20 cellular contexts compared by ENCODE assay signal in genomic region chr20:34105978-34106675, GRCh38. TPM values are rescaled to one million over a fixed set of nuclear protein-coding genes. Genes with fewer than 3 reads are reported as not detected.
DNase-seq lines count a peak whose midpoint lies in the region; ATAC-seq and TF ChIP-seq lines count a peak whose summit lies in the region.
"Had no signal": no experiment of that assay in that cellular context is flagged by ENCODE, and none has a peak within 500 bp of the region (broad histone marks: within the 10 kb centered on the region; RNA-seq: fewer than 3 reads in every experiment).

No MANE protein-coding gene starts in this region.

- no peak overlapping the region for H3K4me3 Mint-ChIP-seq in activated T-cell treated with anti-CD3 and anti-CD28 coated beads, Interleukin-2, amount 50 U/mL, for 24 hours
- H3K4me3 Mint-ChIP-seq in activated naive CD8-positive, alpha-beta T cell treated with anti-CD3 and anti-CD28 coated beads, Interleukin-2, amount 10 ng/mL, durations not matched to agents 7 days and 5 days: peak overlapping the region; percentile 58
- no peak overlapping the region for H3K4me3 Mint-ChIP-seq in progenitor cell of endocrine pancreas (ENCODE audit: low read depth)

- no peak for TF ChIP-seq CTCF in HEK293 (tag by site-specific recombination; IDR thresholded peaks at IDR 0.05)
- TF ChIP-seq CTCF in progenitor cell of endocrine pancreas (IDR thresholded peaks at IDR 0.05; ENCODE audit: unreplicated experiment): no peak
- TF ChIP-seq CTCF in right atrium auricular region (IDR thresholded peaks at IDR 0.05): no peak
- no peak for TF ChIP-seq CTCF in PC-3 (conservative IDR thresholded peaks at IDR 0.05; ENCODE audit: low read depth, low read length)

- peaks cover 64% of the 10 kb centered on the region for H4K20me1 ChIP-seq in PC-3 (ENCODE audit: low read length)

- H3K27me3 ChIP-seq in right atrium auricular region (no peaks in the 10 kb centered on the region), PC-3 (ENCODE audit: low read length) (no peaks in the 10 kb centered on the region)
- H3K27me3 ChIP-seq: BE2C had no signal

- H3K9me3 Mint-ChIP-seq in activated T-cell treated with anti-CD3 and anti-CD28 coated beads, Interleukin-2, amount 50 U/mL, for 24 hours: no peaks in the 10 kb centered on the region
- H3K9me3 Mint-ChIP-seq in activated naive CD8-positive, alpha-beta T cell treated with anti-CD3 and anti-CD28 coated beads, Interleukin-2, amount 10 ng/mL, durations not matched to agents 7 days and 5 days: no peaks in the 10 kb centered on the region
- no peaks in the 10 kb centered on the region for H3K9me3 Mint-ChIP-seq in progenitor cell of endocrine pancreas (ENCODE audit: low read depth)

- H3K4me3 ChIP-seq in HEK293 (ENCODE audit: low read depth, low read length): no peak overlapping the region
- H3K4me3 ChIP-seq in right atrium auricular region: no peak overlapping the region
- no peak overlapping the region for H3K4me3 ChIP-seq in PC-3 (ENCODE audit: low read length)
- H3K4me3 ChIP-seq: mucosa of descending colon had no signal

- H3K27ac ChIP-seq in HEK293 (ENCODE audit: extremely low read depth, low read depth, low read length) (no peak overlapping the region), right atrium auricular region (no peak overlapping the region), PC-3 (ENCODE audit: low read length) (no peak overlapping the region)

- DNase-seq in activated T-cell treated with anti-CD3 and anti-CD28 coated beads, Interleukin-2, amount 50 U/mL, for 24 hours: no peak
- no peak for DNase-seq in activated T-cell treated with anti-CD3 and anti-CD28 coated beads for 4 hours
- no peak for DNase-seq in activated naive CD8-positive, alpha-beta T cell treated with anti-CD3 and anti-CD28 coated beads, Interleukin-2, amount 10 ng/mL, durations not matched to agents 7 days and 5 days
- DNase-seq in progenitor cell of endocrine pancreas (ENCODE audit: low spot score, unreplicated experiment): no peak
- no peak for DNase-seq in right atrium auricular region (ENCODE audit: low spot score)
- DNase-seq in PC-3: no peak
- DNase-seq in DMS 273 (lab: John Stamatoyannopoulos, UW; ENCODE audit: unreplicated experiment): no peak
- DNase-seq: activated CD4-positive, alpha-beta T cell treated with anti-CD3 and anti-CD28 coated beads, Interleukin-2, amount 50 U/mL, for 4 hours; aorta; BE2C; cerebellar nuclear complex; DMS 273 treated with DMSO at 0.1 percent for 48 hours; foreskin melanocyte; hippocampal formation; mucosa of descending colon; NCI-H1417 treated with DMSO at 0.1 percent for 48 hours; NCI-H526 treated with DMSO at 0.1 percent for 48 hours; nucleus accumbens; stimulated activated CD4-positive, alpha-beta T cell treated with anti-CD3 and anti-CD28 coated beads, Interleukin-4, amount 100 ng/mL, for 1 hour had no signal

- POLR2A ChIA-PET in HEK293 (lab: Yijun Ruan, JAX): interaction anchor here (0.8 kb wide), 1 partner anchor 113 kb away, joined by 5 read pairs; no protein-coding TSS in a partner anchor
- POLR2A ChIA-PET in activated naive CD8-positive, alpha-beta T cell treated with anti-CD3 and anti-CD28 coated beads, Interleukin-2, amount 10 ng/mL, durations not matched to agents 7 days and 5 days (lab: Charles Lee): no interaction called here
- POLR2A ChIA-PET in PC-3 (lab: Charles Lee; ENCODE audit: unreplicated experiment): no interaction called here

- H3K4me1 Mint-ChIP-seq in activated T-cell treated with anti-CD3 and anti-CD28 coated beads, Interleukin-2, amount 50 U/mL, for 24 hours (ENCODE audit: low read depth): peaks cover 89% of the 10 kb centered on the region
- H3K4me1 Mint-ChIP-seq in activated naive CD8-positive, alpha-beta T cell treated with anti-CD3 and anti-CD28 coated beads, Interleukin-2, amount 10 ng/mL, durations not matched to agents 7 days and 5 days: peaks cover 66% of the 10 kb centered on the region
- H3K4me1 Mint-ChIP-seq in progenitor cell of endocrine pancreas (ENCODE audit: low read depth): peaks cover 27% of the 10 kb centered on the region

- intact Hi-C loops in PC-3 (cut with micrococcal nuclease): no loop called here

- H3K9me3 ChIP-seq in HEK293 (ENCODE audit: control insufficient read depth, insufficient read depth, low read depth, low read length) (no peaks in the 10 kb centered on the region), right atrium auricular region (no peaks in the 10 kb centered on the region), PC-3 (ENCODE audit: low read length) (no peaks in the 10 kb centered on the region)
- H3K9me3 ChIP-seq: BE2C, mucosa of descending colon had no signal

- H3K9ac ChIP-seq in PC-3 (ENCODE audit: low read length): no peak overlapping the region

- H3K4me2 ChIP-seq in PC-3 (ENCODE audit: low read length): no peak overlapping the region

- peak overlapping the region; percentile 94 for H3K27ac Mint-ChIP-seq in activated T-cell treated with anti-CD3 and anti-CD28 coated beads, Interleukin-2, amount 50 U/mL, for 24 hours
- H3K27ac Mint-ChIP-seq in activated naive CD8-positive, alpha-beta T cell treated with anti-CD3 and anti-CD28 coated beads, Interleukin-2, amount 10 ng/mL, durations not matched to agents 7 days and 5 days: peak overlapping the region; percentile 24
- peak overlapping the region; percentile 40 for H3K27ac Mint-ChIP-seq in progenitor cell of endocrine pancreas

- H3K36me3 Mint-ChIP-seq in activated T-cell treated with anti-CD3 and anti-CD28 coated beads, Interleukin-2, amount 50 U/mL, for 24 hours (ENCODE audit: low read depth): peaks cover 100% of the 10 kb centered on the region
- H3K36me3 Mint-ChIP-seq in activated naive CD8-positive, alpha-beta T cell treated with anti-CD3 and anti-CD28 coated beads, Interleukin-2, amount 10 ng/mL, durations not matched to agents 7 days and 5 days: peaks cover 48% of the 10 kb centered on the region
- peaks cover 41% of the 10 kb centered on the region for H3K36me3 Mint-ChIP-seq in progenitor cell of endocrine pancreas (ENCODE audit: insufficient read depth)

- peaks cover 97% of the 10 kb centered on the region for H3K79me2 ChIP-seq in PC-3 (ENCODE audit: low read length)

- CTCF ChIA-PET in HEK293 (lab: Yijun Ruan, JAX): no interaction called here
- CTCF ChIA-PET in PC-3 (lab: Charles Lee): no interaction called here

- BruUV-seq in PC-3 (replicated peaks; lab: Mats Ljungman, UMichigan): no TSS peak

- H3K9me2 ChIP-seq in PC-3 (replicated peaks; ENCODE audit: low read length): no peaks in the 10 kb centered on the region

- peaks cover 44 to 92% of the 10 kb centered on the region in 2 experiments for H3K36me3 ChIP-seq in HEK293 (ENCODE audit: control insufficient read depth in 2 of 2, insufficient read depth in 1 of 2, low read length in 2 of 2)
- H3K36me3 ChIP-seq in right atrium auricular region: peaks cover 42% of the 10 kb centered on the region
- H3K36me3 ChIP-seq in PC-3 (ENCODE audit: low read depth, low read length): peaks cover 59% of the 10 kb centered on the region

- ATAC-seq in activated naive CD8-positive, alpha-beta T cell treated with anti-CD3 and anti-CD28 coated beads, Interleukin-2, amount 10 ng/mL, durations not matched to agents 7 days and 5 days (ENCODE audit: low read depth): no peak
- no peak for ATAC-seq in PC-3
- ATAC-seq: mucosa of descending colon had no signal

- H3K4me1 ChIP-seq in HEK293 (ENCODE audit: control insufficient read depth, insufficient read depth, low read length) (peaks cover 3% of the 10 kb centered on the region; the same call in 1 of the 2 replicates), right atrium auricular region (peaks cover 0 to 38% of the 10 kb centered on the region in 2 donors), PC-3 (ENCODE audit: insufficient read depth, low read length) (peaks cover 27% of the 10 kb centered on the region; the same call in 1 of the 2 replicates)
- H3K4me1 ChIP-seq: BE2C had no signal

- no peaks in the 10 kb centered on the region for H3F3A ChIP-seq in PC-3 (ENCODE audit: low read length, unreplicated experiment)

- no peak overlapping the region for H2AFZ ChIP-seq in PC-3 (ENCODE audit: low read length)

- H3K27me3 Mint-ChIP-seq in activated T-cell treated with anti-CD3 and anti-CD28 coated beads, Interleukin-2, amount 50 U/mL, for 24 hours: no peaks in the 10 kb centered on the region
- H3K27me3 Mint-ChIP-seq in activated naive CD8-positive, alpha-beta T cell treated with anti-CD3 and anti-CD28 coated beads, Interleukin-2, amount 10 ng/mL, durations not matched to agents 7 days and 5 days: no peaks in the 10 kb centered on the region
- H3K27me3 Mint-ChIP-seq in progenitor cell of endocrine pancreas: no peaks in the 10 kb centered on the region

TF ChIP-seq in HEK293, 187 proteins besides CTCF, POLR2A, EP300 and RAD21:
- no peak for TF ChIP-seq ZFP3 (tag by site-specific recombination; IDR thresholded peaks at IDR 0.05; ENCODE audit: low read depth)
- TF ChIP-seq ZNF18 (tag by site-specific recombination; IDR thresholded peaks at IDR 0.05): 0 out of 2 replicates have a peak, but pooled peaks have one; percentile 22

RNA-seq across cellular contexts. Expression of gene EIF2S2, which starts 5.9 kb away (rescaled TPM):
- total RNA-seq in activated naive CD8-positive, alpha-beta T cell treated with anti-CD3 and anti-CD28 coated beads, Interleukin-2, amount 10 ng/mL, durations not matched to agents 7 days and 5 days: 10 to 100 TPM; 82.4 to 85.0 TPM
- total RNA-seq in progenitor cell of endocrine pancreas: 84.0 and 89.9 TPM in 2 replicates
- 10 to 100 TPM; 35.1 to 35.6 TPM for total RNA-seq in right atrium auricular region
- 75.4 and 83.4 TPM in 2 replicates for total RNA-seq in PC-3 (2014; rRNA removed)

Comparison
In these comparisons a context has a peak if more than half of its experiments do, and no peak if none do; other contexts are left out.
1. H3K27ac Mint-ChIP-seq: peak in every context shown above with its lines; median percentile 94 in activated T-cell treated with anti-CD3 and anti-CD28 coated beads, Interleukin-2, amount 50 U/mL, for 24 hours; 40 in progenitor cell of endocrine pancreas; 24 in activated naive CD8-positive, alpha-beta T cell treated with anti-CD3 and anti-CD28 coated beads, Interleukin-2, amount 10 ng/mL, durations not matched to agents 7 days and 5 days.